1 cellular context compared by ENCODE assay signal in genomic region chr14:92489394-92490238, GRCh38.
A peak's percentile ranks its signal among the peaks of the same experiment; 100 is the strongest.
TF ChIP-seq lines count a peak whose summit lies in the region.

No MANE protein-coding gene starts in this region.

TF ChIP-seq in HepG2, 621 proteins besides CTCF, POLR2A, EP300 and RAD21 (continued from another document):
- TF ChIP-seq, protein P1, sequence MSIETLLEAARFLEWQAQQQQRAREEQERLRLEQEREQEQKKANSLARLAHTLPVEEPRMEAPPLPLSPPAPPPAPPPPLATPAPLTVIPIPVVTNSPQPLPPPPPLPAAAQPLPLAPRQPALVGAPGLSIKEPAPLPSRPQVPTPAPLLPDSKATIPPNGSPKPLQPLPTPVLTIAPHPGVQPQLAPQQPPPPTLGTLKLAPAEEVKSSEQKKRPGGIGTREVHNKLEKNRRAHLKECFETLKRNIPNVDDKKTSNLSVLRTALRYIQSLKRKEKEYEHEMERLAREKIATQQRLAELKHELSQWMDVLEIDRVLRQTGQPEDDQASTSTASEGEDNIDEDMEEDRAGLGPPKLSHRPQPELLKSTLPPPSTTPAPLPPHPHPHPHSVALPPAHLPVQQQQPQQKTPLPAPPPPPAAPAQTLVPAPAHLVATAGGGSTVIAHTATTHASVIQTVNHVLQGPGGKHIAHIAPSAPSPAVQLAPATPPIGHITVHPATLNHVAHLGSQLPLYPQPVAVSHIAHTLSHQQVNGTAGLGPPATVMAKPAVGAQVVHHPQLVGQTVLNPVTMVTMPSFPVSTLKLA (IDR thresholded peaks at IDR 0.05) = peak; percentile 85
- TF ChIP-seq ZNF143 (CRISPR knock-in tag; IDR thresholded peaks at IDR 0.05) (no peak), TARDBP (CRISPR knock-in tag; IDR thresholded peaks at IDR 0.05) (no peak), MTF1 (CRISPR knock-in tag; IDR thresholded peaks at IDR 0.05) (no peak)
- TF ChIP-seq, protein P2, sequence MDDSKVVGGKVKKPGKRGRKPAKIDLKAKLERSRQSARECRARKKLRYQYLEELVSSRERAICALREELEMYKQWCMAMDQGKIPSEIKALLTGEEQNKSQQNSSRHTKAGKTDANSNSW (CRISPR knock-in tag; IDR thresholded peaks at IDR 0.05; ENCODE audit: borderline replicate concordance) = no peak
TF ChIP-seq in HepG2: peak in this region for 1.
